Comparison of ENCODE assay signal across 1 cellular context in the genomic region with DNA sequence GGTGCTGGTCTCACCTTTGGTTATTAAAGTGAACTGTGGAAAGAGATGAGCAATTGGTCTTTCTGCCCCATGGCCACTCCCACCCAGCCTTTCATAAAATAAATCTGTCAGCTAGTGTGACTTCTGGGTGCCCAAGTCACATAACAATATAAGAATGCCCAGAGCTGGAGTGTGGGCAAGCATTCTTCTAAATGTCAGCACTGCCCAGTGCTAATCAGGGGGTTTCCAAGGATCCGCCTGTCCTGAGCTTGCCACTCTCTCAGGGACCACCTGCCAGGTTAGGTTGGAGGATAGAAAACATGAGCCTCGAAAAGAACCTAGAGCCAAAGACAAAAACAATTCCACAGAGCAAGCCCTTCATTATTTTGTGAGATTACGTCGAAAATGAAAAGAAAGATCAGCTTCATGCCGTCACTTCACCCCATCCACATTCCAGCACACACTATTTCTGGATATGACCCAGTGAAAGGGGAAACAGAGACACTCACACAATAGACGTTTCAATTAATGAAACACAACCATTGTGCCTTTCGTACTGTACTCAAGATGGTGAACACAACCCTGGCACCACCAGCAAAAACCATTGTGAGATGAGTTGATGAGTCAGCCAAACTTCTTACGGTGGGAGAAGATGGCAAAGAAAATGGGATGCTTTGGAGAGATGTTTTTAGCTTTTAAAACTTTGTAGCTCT.
TF ChIP-seq lines count a peak whose summit lies in the region.

No MANE protein-coding gene starts in this region.

TF ChIP-seq in H1, 55 proteins besides CTCF, POLR2A, EP300 and RAD21:
- TF ChIP-seq USF2 (IDR thresholded peaks at IDR 0.05; ENCODE audit: low read length) (no peak), KDM5A (IDR thresholded peaks at IDR 0.05; ENCODE audit: low read length) (no peak), PHF8 (conservative IDR thresholded peaks at IDR 0.05; ENCODE audit: low read depth, low read length) (no peak), KDM1A (IDR thresholded peaks at IDR 0.05; ENCODE audit: borderline replicate concordance, low read length) (no peak), HDAC6 (IDR thresholded peaks at IDR 0.05; ENCODE audit: low read depth, low read length) (no peak), JUND (IDR thresholded peaks at IDR 0.05; ENCODE audit: low read length) (no peak), MAFK (IDR thresholded peaks at IDR 0.05; ENCODE audit: low read depth, low read length) (no peak), TCF12 (IDR thresholded peaks at IDR 0.05; ENCODE audit: low read depth, low read length) (no peak), SRF (IDR thresholded peaks at IDR 0.05; ENCODE audit: low read depth, low read length) (no peak), NRF1 (IDR thresholded peaks at IDR 0.05; ENCODE audit: low read depth, low read length) (no peak), CHD2 (IDR thresholded peaks at IDR 0.05; ENCODE audit: low read length) (no peak), GABPA (IDR thresholded peaks at IDR 0.05; ENCODE audit: borderline replicate concordance, insufficient read depth, low read length) (no peak), CBX5 (IDR thresholded peaks at IDR 0.05; ENCODE audit: low read depth, low read length) (no peak), TEAD4 (IDR thresholded peaks at IDR 0.05; ENCODE audit: low read depth, low read length) (no peak)
- TF ChIP-seq, protein P1, sequence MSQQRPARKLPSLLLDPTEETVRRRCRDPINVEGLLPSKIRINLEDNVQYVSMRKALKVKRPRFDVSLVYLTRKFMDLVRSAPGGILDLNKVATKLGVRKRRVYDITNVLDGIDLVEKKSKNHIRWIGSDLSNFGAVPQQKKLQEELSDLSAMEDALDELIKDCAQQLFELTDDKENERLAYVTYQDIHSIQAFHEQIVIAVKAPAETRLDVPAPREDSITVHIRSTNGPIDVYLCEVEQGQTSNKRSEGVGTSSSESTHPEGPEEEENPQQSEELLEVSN (IDR thresholded peaks at IDR 0.05), result no peak
